Comparison of ENCODE assay signal across 19 cellular contexts in genomic region chr2:189260361-189260761, GRCh38.
DNase-seq lines count a peak whose midpoint lies in the region; ATAC-seq and TF ChIP-seq lines count a peak whose summit lies in the region.
"Had no signal": no experiment of that assay in that cellular context is flagged by ENCODE, and none has a peak within 500 bp of the region (broad histone marks: within the 10 kb centered on the region; RNA-seq: fewer than 3 reads in every experiment).

No MANE protein-coding gene starts in this region.

- no peaks in the 10 kb centered on the region for H3K79me1 ChIP-seq in IMR-90 (ENCODE audit: low read depth in 1 of 2, low read length in 2 of 2)

- no peak overlapping the region for H3K27ac ChIP-seq in IMR-90 (ENCODE audit: insufficient read depth, low read length)
- H3K27ac ChIP-seq: BLaER1 had no signal

- H3K36me3 Mint-ChIP-seq in activated naive CD8-positive, alpha-beta T cell = peaks cover 15% of the 10 kb centered on the region
- H3K36me3 Mint-ChIP-seq in activated naive CD8-positive, alpha-beta T cell treated with anti-CD3 and anti-CD28 coated beads, Interleukin-2, amount 50 U/mL, for 24 hours (ENCODE audit: low read depth) = peaks cover 8% of the 10 kb centered on the region
- H3K36me3 Mint-ChIP-seq in stimulated activated naive B cell treated with anti-CD40 and anti-IgM and Interleukin-4, amounts not matched to agents 10 μg/mL and 1 μg/mL and 100 μg/mL, for 72 hours = no peaks in the 10 kb centered on the region
- H3K36me3 Mint-ChIP-seq: brain had no signal

- no peaks in the 10 kb centered on the region for H4K20me1 ChIP-seq in IMR-90 (ENCODE audit: insufficient read depth, low read length)
- H4K20me1 ChIP-seq: BLaER1 had no signal

- H3K9me3 ChIP-seq in IMR-90 (ENCODE audit: control insufficient read depth, insufficient read depth, low read length) = no peaks in the 10 kb centered on the region
- H3K9me3 ChIP-seq: BLaER1, left lung had no signal

- POLR2A ChIA-PET in IMR-90 (lab: Charles Lee; ENCODE audit: unreplicated experiment) = no interaction called here

- no peaks in the 10 kb centered on the region for H3K36me3 ChIP-seq in IMR-90 (ENCODE audit: control insufficient read depth, insufficient read depth, low read length)
- H3K36me3 ChIP-seq: BLaER1, left lung had no signal

- no CpG with 5 or more reads among the region's 3 CpGs for WGBS in IMR-90 (ENCODE audit: extremely low coverage in 2 of 2, insufficient read length in 1 of 2), 2 experiments

- CTCF ChIA-PET in IMR-90 (lab: Yijun Ruan, JAX) = interaction anchor here (1.0 kb wide), 1 partner anchor 130 kb away, joined by 3 read pairs; no protein-coding TSS in a partner anchor

- H3K4me3 Mint-ChIP-seq in activated naive CD8-positive, alpha-beta T cell = no peak overlapping the region
- no peak overlapping the region for H3K4me3 Mint-ChIP-seq in activated naive CD8-positive, alpha-beta T cell treated with anti-CD3 and anti-CD28 coated beads, Interleukin-2, amount 50 U/mL, for 24 hours
- H3K4me3 Mint-ChIP-seq in stimulated activated naive B cell treated with anti-CD40 and anti-IgM and Interleukin-4, amounts not matched to agents 10 μg/mL and 1 μg/mL and 100 μg/mL, for 72 hours = no peak overlapping the region
- H3K4me3 Mint-ChIP-seq: brain; dendritic cell treated with granulocyte-macrophage colony-stimulating factor and Interleukin-4, amounts not matched to agents 40 ng/mL and 50 ng/mL, for 4 days had no signal

- peak overlapping the region; percentile 60 for H2BK5ac ChIP-seq in IMR-90 (ENCODE audit: low read depth, low read length, poor library complexity, severe bottlenecking)

- H3K9me1 ChIP-seq in IMR-90 (ENCODE audit: insufficient read depth, low read length) = no peaks in the 10 kb centered on the region; the same call in 1 of the 2 replicates

- DNase-seq in activated naive CD8-positive, alpha-beta T cell treated with anti-CD3 and anti-CD28 coated beads, Interleukin-2, amount 50 U/mL, for 24 hours = no peak
- DNase-seq in IMR-90 = peak; percentile 78
- peak; percentile 15 for DNase-seq in dermis blood vessel endothelial cell
- no peak for DNase-seq in stimulated activated naive B cell treated with anti-CD40 and anti-IgM and Interleukin-4, amounts not matched to agents 10 μg/mL and 1 μg/mL and 100 μg/mL, for 72 hours
- DNase-seq in NCI-H774 (lab: John Stamatoyannopoulos, UW) = no peak
- DNase-seq in activated CD4-positive, alpha-beta T cell treated with anti-CD3 and anti-CD28 coated beads, Interleukin-2, amount 50 U/mL, for 48 hours = no peak
- no peak for DNase-seq in NAMALWA (ENCODE audit: low spot score)
- DNase-seq: activated CD4-positive, alpha-beta T cell treated with anti-CD3 and anti-CD28 coated beads, Interleukin-2, amount 50 U/mL, for 1 hour; activated naive CD4-positive, alpha-beta T cell treated with Interleukin-2 at 50 U/mL for 16 hours; Kasumi-1; left lung; NCI-H1105 treated with DMSO at 0.1 percent for 48 hours; NCI-H510A treated with DMSO at 0.1 percent for 48 hours; stimulated activated CD4-positive, alpha-beta T cell treated with anti-CD3 and anti-CD28 coated beads, Interleukin-4, amount 100 ng/mL, for 1 hour had no signal

- H2BK120ac ChIP-seq in IMR-90 (ENCODE audit: low read depth, low read length) = peak overlapping the region; percentile 59

- TF ChIP-seq CTCF in IMR-90 (conservative IDR thresholded peaks at IDR 0.05; ENCODE audit: low read depth, low read length) = no peak

- peak overlapping the region; percentile 9; the same call in 1 of the 2 replicates for H4K91ac ChIP-seq in IMR-90 (ENCODE audit: insufficient read depth, low read depth, low read length)

- in situ Hi-C loops in IMR-90 (cut with MboI; ENCODE audit: low sequenced_read_pairs) = no loop called here

- H3K18ac ChIP-seq in IMR-90 (ENCODE audit: low read depth, low read length) = peak overlapping the region; percentile 95; the same call in 1 of the 2 replicates

- H3K23ac ChIP-seq in IMR-90 (ENCODE audit: low read depth, low read length) = peak overlapping the region; percentile 26

- peak overlapping the region; percentile 72; the same call in 1 of the 2 replicates for H4K5ac ChIP-seq in IMR-90 (ENCODE audit: low read depth, low read length)

- no peak overlapping the region for H2AK5ac ChIP-seq in IMR-90 (ENCODE audit: low read depth, low read length)

- TF ChIP-seq RAD21 in IMR-90 (IDR thresholded peaks at IDR 0.05; ENCODE audit: low read length) = no peak

- H3K4ac ChIP-seq in IMR-90 (ENCODE audit: low read depth, low read length) = peak overlapping the region; percentile 21; the same call in 1 of the 2 replicates

- H3K27me3 Mint-ChIP-seq in activated naive CD8-positive, alpha-beta T cell = no peaks in the 10 kb centered on the region
- H3K27me3 Mint-ChIP-seq in activated naive CD8-positive, alpha-beta T cell treated with anti-CD3 and anti-CD28 coated beads, Interleukin-2, amount 50 U/mL, for 24 hours = no peaks in the 10 kb centered on the region
- H3K27me3 Mint-ChIP-seq in stimulated activated naive B cell treated with anti-CD40 and anti-IgM and Interleukin-4, amounts not matched to agents 10 μg/mL and 1 μg/mL and 100 μg/mL, for 72 hours = no peaks in the 10 kb centered on the region
- H3K27me3 Mint-ChIP-seq: brain; dendritic cell treated with granulocyte-macrophage colony-stimulating factor and Interleukin-4, amounts not matched to agents 40 ng/mL and 50 ng/mL, for 4 days had no signal

- H3K14ac ChIP-seq in IMR-90 (replicated peaks; ENCODE audit: low read depth, low read length) = 0 out of 2 replicates have a peak overlapping the region, but pooled peaks have one; percentile 20

- peak overlapping the region in 1 of 2 experiments; percentile 77; a peak in 3 of 4 replicates for H4K8ac ChIP-seq in IMR-90 (ENCODE audit: low read depth in 2 of 2, low read length in 2 of 2)

- no peak for TF ChIP-seq POLR2A in IMR-90 (IDR thresholded peaks at IDR 0.05; ENCODE audit: low read depth, low read length)

- no peaks in the 10 kb centered on the region for H3K9me3 Mint-ChIP-seq in activated naive CD8-positive, alpha-beta T cell (ENCODE audit: low read depth)
- H3K9me3 Mint-ChIP-seq in activated naive CD8-positive, alpha-beta T cell treated with anti-CD3 and anti-CD28 coated beads, Interleukin-2, amount 50 U/mL, for 24 hours = no peaks in the 10 kb centered on the region
- peaks cover 0 to 2% of the 10 kb centered on the region in 2 donors for H3K9me3 Mint-ChIP-seq in stimulated activated naive B cell treated with anti-CD40 and anti-IgM and Interleukin-4, amounts not matched to agents 10 μg/mL and 1 μg/mL and 100 μg/mL, for 72 hours
- H3K9me3 Mint-ChIP-seq: dendritic cell treated with granulocyte-macrophage colony-stimulating factor and Interleukin-4, amounts not matched to agents 40 ng/mL and 50 ng/mL, for 4 days had no signal

- H3K4me2 ChIP-seq in IMR-90 (ENCODE audit: low read depth, low read length) = peak overlapping the region; percentile 54; the same call in 1 of the 2 replicates
- H3K4me2 ChIP-seq: BLaER1 had no signal

- dilution Hi-C loops in IMR-90 (cut with HindIII; ENCODE audit: low sequenced_read_pairs, unreplicated experiment) = no loop called here

- no TSS peak for BruUV-seq in IMR-90 (replicated peaks; lab: Mats Ljungman, UMichigan)

- H2AFZ ChIP-seq in IMR-90 (replicated peaks; ENCODE audit: low read length, poor library complexity) = no peak overlapping the region

- peak overlapping the region; percentile 24; the same call in 2 of the 3 replicates for H2BK15ac ChIP-seq in IMR-90 (ENCODE audit: low read depth, low read length)

- H3K9ac ChIP-seq in IMR-90 (ENCODE audit: low read depth, low read length) = no peak overlapping the region
- H3K9ac ChIP-seq: BLaER1 had no signal

- 0 out of 2 replicates have a peak overlapping the region, but pooled peaks have one; percentile 16 for H3K56ac ChIP-seq in IMR-90 (ENCODE audit: extremely low read depth, insufficient read depth, low read length)

- no peak overlapping the region for H3K4me3 ChIP-seq in IMR-90 (ENCODE audit: insufficient read depth, low read depth, low read length)
- H3K4me3 ChIP-seq: BLaER1, left lung, smooth muscle cell had no signal

- H2BK20ac ChIP-seq in IMR-90 (ENCODE audit: low read depth, low read length) = peak overlapping the region; percentile 7

- peaks cover 7% of the 10 kb centered on the region; the same call in 1 of the 2 replicates for H3K4me1 ChIP-seq in IMR-90 (ENCODE audit: control insufficient read depth, insufficient read depth, low read length)
- H3K4me1 ChIP-seq: BLaER1, left lung had no signal

- H2AK9ac ChIP-seq in IMR-90 (replicated peaks; ENCODE audit: low read depth, low read length, poor library complexity) = no peak overlapping the region

- intact Hi-C loops in IMR-90 (cut with micrococcal nuclease) = no loop called here

- no peak for ATAC-seq in activated naive CD8-positive, alpha-beta T cell treated with anti-CD3 and anti-CD28 coated beads, Interleukin-2, amount 50 U/mL, for 24 hours
- peak; percentile 29; the same call in 1 of the 2 replicates for ATAC-seq in IMR-90 (ENCODE audit: low read depth)
- ATAC-seq in stimulated activated naive B cell treated with anti-CD40 and anti-IgM and Interleukin-4, amounts not matched to agents 10 μg/mL and 1 μg/mL and 100 μg/mL, for 72 hours (replicated peaks) = peak; percentile 60 to 61
- ATAC-seq: left lung had no signal

- H3K27ac Mint-ChIP-seq in activated naive CD8-positive, alpha-beta T cell = peak overlapping the region; percentile 65
- H3K27ac Mint-ChIP-seq in activated naive CD8-positive, alpha-beta T cell treated with anti-CD3 and anti-CD28 coated beads, Interleukin-2, amount 50 U/mL, for 24 hours = no peak overlapping the region
- no peak overlapping the region for H3K27ac Mint-ChIP-seq in stimulated activated naive B cell treated with anti-CD40 and anti-IgM and Interleukin-4, amounts not matched to agents 10 μg/mL and 1 μg/mL and 100 μg/mL, for 72 hours
- H3K27ac Mint-ChIP-seq: dendritic cell treated with granulocyte-macrophage colony-stimulating factor and Interleukin-4, amounts not matched to agents 40 ng/mL and 50 ng/mL, for 4 days had no signal

- no peaks in the 10 kb centered on the region for H3K27me3 ChIP-seq in IMR-90 (ENCODE audit: control insufficient read depth, insufficient read depth, low read length)
- H3K27me3 ChIP-seq: BLaER1, left lung had no signal

- H3K4me1 Mint-ChIP-seq in activated naive CD8-positive, alpha-beta T cell (ENCODE audit: low read depth) = peaks cover 41% of the 10 kb centered on the region
- peaks cover 52% of the 10 kb centered on the region for H3K4me1 Mint-ChIP-seq in activated naive CD8-positive, alpha-beta T cell treated with anti-CD3 and anti-CD28 coated beads, Interleukin-2, amount 50 U/mL, for 24 hours
- no peaks in the 10 kb centered on the region for H3K4me1 Mint-ChIP-seq in stimulated activated naive B cell treated with anti-CD40 and anti-IgM and Interleukin-4, amounts not matched to agents 10 μg/mL and 1 μg/mL and 100 μg/mL, for 72 hours
- H3K4me1 Mint-ChIP-seq: brain had no signal

TF ChIP-seq in IMR-90, 13 proteins besides CTCF, POLR2A, EP300 and RAD21 (continues in another document):
- TF ChIP-seq MAZ (IDR thresholded peaks at IDR 0.05; ENCODE audit: borderline replicate concordance, low read depth, low read length) = no peak
- no peak for TF ChIP-seq RFX5 (IDR thresholded peaks at IDR 0.05; ENCODE audit: low read depth, low read length)
- TF ChIP-seq BHLHE40 (IDR thresholded peaks at IDR 0.05; ENCODE audit: low read depth, low read length) = no peak

Comparison
In these comparisons a context has a peak if more than half of its experiments do, and no peak if none do; other contexts are left out.
1. DNase-seq: peak in IMR-90 (single experiment) and dermis blood vessel endothelial cell (single experiment); none in activated naive CD8-positive, alpha-beta T cell treated with anti-CD3 and anti-CD28 coated beads, Interleukin-2, amount 50 U/mL, for 24 hours (single experiment), stimulated activated naive B cell treated with anti-CD40 and anti-IgM and Interleukin-4, amounts not matched to agents 10 μg/mL and 1 μg/mL and 100 μg/mL, for 72 hours (single experiment), NCI-H774 (single experiment), activated CD4-positive, alpha-beta T cell treated with anti-CD3 and anti-CD28 coated beads, Interleukin-2, amount 50 U/mL, for 48 hours (0 of 2) and NAMALWA (single experiment).